Comparison of ENCODE assay signal across 18 cellular contexts in genomic region chr4:165814256-165815010, GRCh38. TPM values are rescaled to one million over a fixed set of nuclear protein-coding genes. Genes with fewer than 3 reads are reported as not detected.
DNase-seq lines count a peak whose midpoint lies in the region; ATAC-seq and FAIRE-seq lines count a peak whose summit lies in the region.
"Had no signal": no experiment of that assay in that cellular context is flagged by ENCODE, and none has a peak within 500 bp of the region (broad histone marks: within the 10 kb centered on the region; RNA-seq: fewer than 3 reads in every experiment).

No MANE protein-coding gene starts in this region.

- ATAC-seq in esophagus mucosa: peak; percentile 85
- ATAC-seq: left lung had no signal

- FAIRE-seq in RCC 7860 (lab: Jason Lieb, UNC): no peak

- DNase-seq in NCI-H1417 (lab: John Stamatoyannopoulos, UW) (peak in 2 of 3 experiments; percentile 1 to 54), NCI-H1417 treated with DMSO at 0.1 percent for 48 hours (lab: John Stamatoyannopoulos, UW) (no peak), RCC 7860 (ENCODE audit: low spot score) (peak; percentile 7), renal cortical epithelial cell (ENCODE audit: low read depth) (peak; percentile 88), Ammon's horn (ENCODE audit: low spot score) (no peak), CD1c-positive myeloid dendritic cell (ENCODE audit: extremely low spot score) (no peak), NCI-H1436 (lab: John Stamatoyannopoulos, UW) (no peak)
- DNase-seq: 8988T; activated CD4-positive, alpha-beta T cell treated with anti-CD3 and anti-CD28 coated beads, Interleukin-2, amount 50 U/mL, for 1 hour; activated T-cell treated with anti-CD3 and anti-CD28 coated beads, Interleukin-2, amount 50 U/mL, for 1 hour; CD4-positive, alpha-beta memory T cell; GF-D8; hippocampal formation; left lung; naive B cell; stimulated activated CD4-positive, alpha-beta T cell treated with anti-CD3 and anti-CD28 coated beads, Interleukin-1b, Interleukin-23, amount 100 ng/mL, for 48 hours had no signal

RNA-seq across cellular contexts. Expression of gene TLL1, which starts 58.6 kb away (rescaled TPM):
- total RNA-seq in esophagus mucosa (1.5 TPM), renal cortical epithelial cell (22.2 and 23.7 TPM in 2 replicates)
- total RNA-seq: CD4-positive, alpha-beta memory T cell; SK-MEL-5 had no signal

Comparison
In these comparisons a context has a peak if more than half of its experiments do, and no peak if none do; other contexts are left out.
1. DNase-seq: peak in NCI-H1417 (2 of 3), RCC 7860 (single experiment) and renal cortical epithelial cell (single experiment); none in NCI-H1417 treated with DMSO at 0.1 percent for 48 hours (single experiment), Ammon's horn (single experiment), CD1c-positive myeloid dendritic cell (single experiment) and NCI-H1436 (single experiment).